20 cellular contexts compared by ENCODE assay signal in genomic region chr2:218326315-218326714, GRCh38. TPM values are rescaled to one million over a fixed set of nuclear protein-coding genes. Genes with fewer than 3 reads are reported as not detected.
DNase-seq lines count a peak whose midpoint lies in the region; ATAC-seq and TF ChIP-seq lines count a peak whose summit lies in the region.
"Had no signal": no experiment of that assay in that cellular context is flagged by ENCODE, and none has a peak within 500 bp of the region (broad histone marks: within the 10 kb centered on the region; RNA-seq: fewer than 3 reads in every experiment).

No MANE protein-coding gene starts in this region.

- H3K4me2 ChIP-seq in Karpas-422 (ENCODE audit: low read depth, low read length, poor library complexity, severe bottlenecking) (peak overlapping the region; percentile 62), smooth muscle cell (no peak overlapping the region)

- H3K27me3 Mint-ChIP-seq in activated T-helper 1 cell treated with anti-CD3 and anti-CD28 coated beads, Interleukin-12 subunit alpha, Interleukin-12 subunit beta, Interleukin-2, Interleukin-4 antibody, amounts not matched to agents 30 ng/mL and 10 ng/mL and 1 ng/mL, durations not matched to agents 14 hours and 24 hours and 36 hours (ENCODE audit: insufficient read depth), result peaks cover 19% of the 10 kb centered on the region

- H3K4me3 Mint-ChIP-seq in activated T-helper 1 cell treated with anti-CD3 and anti-CD28 coated beads, Interleukin-12 subunit alpha, Interleukin-12 subunit beta, Interleukin-2, Interleukin-4 antibody, amounts not matched to agents 30 ng/mL and 10 ng/mL and 1 ng/mL, durations not matched to agents 14 hours and 24 hours and 36 hours, result no peak overlapping the region

- WGBS in heart right ventricle, 2 donors, result 85 to 88% methylated on average over 2 of the region's 2 CpGs
- WGBS in smooth muscle cell (ENCODE audit: low lambda C conversion rate), result 90% methylated on average over 2 of the region's 2 CpGs

- H3K9me3 Mint-ChIP-seq in activated T-helper 1 cell treated with anti-CD3 and anti-CD28 coated beads, Interleukin-12 subunit alpha, Interleukin-12 subunit beta, Interleukin-2, Interleukin-4 antibody, amounts not matched to agents 30 ng/mL and 10 ng/mL and 1 ng/mL, durations not matched to agents 14 hours and 24 hours and 36 hours, result no peaks in the 10 kb centered on the region

- H3K27ac ChIP-seq in left ventricle myocardium inferior (replicated peaks), result peak overlapping the region; percentile 47
- H3K27ac ChIP-seq in heart right ventricle, result no peak overlapping the region
- H3K27ac ChIP-seq in Karpas-422 (ENCODE audit: low read length), result peak overlapping the region; percentile 93
- H3K27ac ChIP-seq in smooth muscle cell (ENCODE audit: low read depth), result peak overlapping the region; percentile 97

- no peaks in the 10 kb centered on the region for H3K9me2 ChIP-seq in Karpas-422 (replicated peaks; ENCODE audit: insufficient read depth, low read length)

- no peak for ATAC-seq in heart right ventricle
- no peak for ATAC-seq in HG03196 (IDR thresholded peaks at IDR 0.05; ENCODE audit: unreplicated experiment)

- DNase-seq in left ventricle myocardium inferior (no peak), heart right ventricle (no peak), Karpas-422 (no peak), smooth muscle cell (lab: John Stamatoyannopoulos, UW; ENCODE audit: unreplicated experiment) (no peak)
- no peak for DNase-seq in activated CD8-positive, alpha-beta memory T cell treated with anti-CD3 and anti-CD28 coated beads, Interleukin-2, amount 50 U/mL, for 48 hours
- DNase-seq in activated T-helper 1 cell treated with anti-CD3 and anti-CD28 coated beads, Interleukin-12 subunit alpha, Interleukin-12 subunit beta, Interleukin-2, Interleukin-4 antibody, amounts not matched to agents 30 ng/mL and 10 ng/mL and 1 ng/mL, durations not matched to agents 14 hours and 24 hours and 36 hours (ENCODE audit: low spot score), result no peak
- DNase-seq: C1 segment of cervical spinal cord; DMS153; EL; GOT3; NCI-H1930; NCI-H446 treated with DMSO at 0.1 percent for 48 hours; NK-92 treated with Interleukin-12 subunit alpha and Interleukin-12 subunit beta, amount 100 ng/mL, for 24 hours; OCI-M1; RPMI8226; SIG-M5 had no signal

- no peaks in the 10 kb centered on the region for H3K36me3 ChIP-seq in left ventricle myocardium inferior
- H3K36me3 ChIP-seq in heart right ventricle, result no peaks in the 10 kb centered on the region
- no peaks in the 10 kb centered on the region for H3K36me3 ChIP-seq in Karpas-422 (ENCODE audit: insufficient read depth, low read length)
- no peaks in the 10 kb centered on the region for H3K36me3 ChIP-seq in mucosa of stomach (ENCODE audit: control insufficient read depth, insufficient read depth, low read length)
- no peaks in the 10 kb centered on the region for H3K36me3 ChIP-seq in smooth muscle cell (ENCODE audit: low read depth)

- H3K79me2 ChIP-seq in Karpas-422 (ENCODE audit: low read length) (peaks cover 8% of the 10 kb centered on the region; the same call in 1 of the 2 replicates), smooth muscle cell (ENCODE audit: low read depth) (peaks cover 16% of the 10 kb centered on the region)

- no peak overlapping the region for H3K27ac Mint-ChIP-seq in activated T-helper 1 cell treated with anti-CD3 and anti-CD28 coated beads, Interleukin-12 subunit alpha, Interleukin-12 subunit beta, Interleukin-2, Interleukin-4 antibody, amounts not matched to agents 30 ng/mL and 10 ng/mL and 1 ng/mL, durations not matched to agents 14 hours and 24 hours and 36 hours

- H3K4me1 ChIP-seq in left ventricle myocardium inferior (peaks cover 36% of the 10 kb centered on the region), heart right ventricle (peaks cover 3 to 86% (median 26%) of the 10 kb centered on the region in 9 donors), Karpas-422 (ENCODE audit: low read length) (peaks cover 93% of the 10 kb centered on the region), mucosa of stomach (ENCODE audit: control insufficient read depth, insufficient read depth, low read length) (peaks cover 61% of the 10 kb centered on the region), smooth muscle cell (ENCODE audit: low read depth) (peaks cover 29% of the 10 kb centered on the region)

- TF ChIP-seq CTCF in left ventricle myocardium inferior (IDR thresholded peaks at IDR 0.05; ENCODE audit: borderline replicate concordance), result no peak
- TF ChIP-seq CTCF in heart right ventricle (IDR thresholded peaks at IDR 0.05), result no peak
- TF ChIP-seq CTCF in smooth muscle cell (IDR thresholded peaks at IDR 0.05; ENCODE audit: borderline replicate concordance, insufficient read depth, poor library complexity, severe bottlenecking), result no peak

- no peaks in the 10 kb centered on the region for H3K36me3 Mint-ChIP-seq in activated T-helper 1 cell treated with anti-CD3 and anti-CD28 coated beads, Interleukin-12 subunit alpha, Interleukin-12 subunit beta, Interleukin-2, Interleukin-4 antibody, amounts not matched to agents 30 ng/mL and 10 ng/mL and 1 ng/mL, durations not matched to agents 14 hours and 24 hours and 36 hours (ENCODE audit: low read depth)

- H2AFZ ChIP-seq in Karpas-422 (ENCODE audit: low read length) (no peak overlapping the region), smooth muscle cell (ENCODE audit: low read depth) (no peak overlapping the region)

- intact Hi-C loops in left ventricle myocardium inferior (cut with micrococcal nuclease) (no loop called here), heart right ventricle (cut with DNase I) (no loop called here)
- intact Hi-C loops in activated T-helper 1 cell treated with anti-CD3 and anti-CD28 coated beads, Interleukin-12 subunit alpha, Interleukin-12 subunit beta, Interleukin-2, Interleukin-4 antibody, amounts not matched to agents 30 ng/mL and 10 ng/mL and 1 ng/mL, durations not matched to agents 14 hours and 24 hours and 36 hours (cut with micrococcal nuclease), result no loop called here

- peaks cover 13% of the 10 kb centered on the region for H3K4me1 Mint-ChIP-seq in activated T-helper 1 cell treated with anti-CD3 and anti-CD28 coated beads, Interleukin-12 subunit alpha, Interleukin-12 subunit beta, Interleukin-2, Interleukin-4 antibody, amounts not matched to agents 30 ng/mL and 10 ng/mL and 1 ng/mL, durations not matched to agents 14 hours and 24 hours and 36 hours (ENCODE audit: low read depth)

- H4K20me1 ChIP-seq in Karpas-422 (ENCODE audit: insufficient read depth, low read depth, low read length) (no peaks in the 10 kb centered on the region), smooth muscle cell (ENCODE audit: low read depth) (no peaks in the 10 kb centered on the region)

- H3K9me3 ChIP-seq in left ventricle myocardium inferior (replicated peaks) (no peaks in the 10 kb centered on the region), heart right ventricle (no peaks in the 10 kb centered on the region), Karpas-422 (ENCODE audit: low read length) (no peaks in the 10 kb centered on the region), mucosa of stomach (ENCODE audit: control insufficient read depth, low read length) (no peaks in the 10 kb centered on the region), smooth muscle cell (replicated peaks; ENCODE audit: low read depth) (no peaks in the 10 kb centered on the region)

- peaks cover 8% of the 10 kb centered on the region for H3F3A ChIP-seq in smooth muscle cell (ENCODE audit: low read depth)

- no peak overlapping the region for H3K4me3 ChIP-seq in left ventricle myocardium inferior
- H3K4me3 ChIP-seq in heart right ventricle, result no peak overlapping the region
- H3K4me3 ChIP-seq in Karpas-422 (ENCODE audit: low read length), result peak overlapping the region; percentile 51; the same call in 1 of the 2 replicates
- H3K4me3 ChIP-seq in mucosa of stomach (ENCODE audit: low read length), result no peak overlapping the region
- H3K4me3 ChIP-seq in smooth muscle cell, result no peak overlapping the region

- H3K27me3 ChIP-seq in left ventricle myocardium inferior (ENCODE audit: low read depth), result no peaks in the 10 kb centered on the region
- H3K27me3 ChIP-seq in heart right ventricle, result no peaks in the 10 kb centered on the region
- no peaks in the 10 kb centered on the region for H3K27me3 ChIP-seq in Karpas-422 (ENCODE audit: low read length)
- H3K27me3 ChIP-seq in mucosa of stomach (ENCODE audit: control insufficient read depth, insufficient read depth, low read length), result no peaks in the 10 kb centered on the region
- no peaks in the 10 kb centered on the region for H3K27me3 ChIP-seq in smooth muscle cell (ENCODE audit: low read depth)

- peak overlapping the region; percentile 63 for H3K9ac ChIP-seq in Karpas-422 (ENCODE audit: low read length)
- H3K9ac ChIP-seq in mucosa of stomach (ENCODE audit: low read length), result peak overlapping the region; percentile 12
- H3K9ac ChIP-seq in smooth muscle cell (ENCODE audit: low read depth), result no peak overlapping the region

RNA-seq across cellular contexts. Expression of gene CATIP, which starts 30.3 kb away (rescaled TPM):
- not detected for total RNA-seq in left ventricle myocardium inferior
- total RNA-seq in heart right ventricle, result not detected
- polyA plus RNA-seq in heart right ventricle, result under 1 TPM in 1 of 2 donors, not detected in 1; 0.04 TPM
- total RNA-seq in Karpas-422 (2014; rRNA removed; shearing (Covaris generic); ENCODE audit: low replicate concordance), result not detected in 2 replicates
- total RNA-seq in smooth muscle cell, result not detected in 2 replicates
- 0.18 and 0.25 TPM in 2 replicates for polyA plus RNA-seq in smooth muscle cell
- not detected in 2 replicates for total RNA-seq in activated T-helper 1 cell treated with anti-CD3 and anti-CD28 coated beads, Interleukin-12 subunit alpha, Interleukin-12 subunit beta, Interleukin-2, Interleukin-4 antibody, amounts not matched to agents 30 ng/mL and 10 ng/mL and 1 ng/mL, durations not matched to agents 14 hours and 24 hours and 36 hours
- total RNA-seq: A172, LHCN-M2 had no signal

RNA-seq across cellular contexts. Expression of gene TMBIM1, which starts 34.0 kb away (rescaled TPM):
- total RNA-seq in left ventricle myocardium inferior (111 TPM), heart right ventricle (100 to 1,000 TPM in 7 of 10 donors, 10 to 100 TPM in 3; 85.3 to 151 (median 110) TPM), smooth muscle cell (109 TPM in 2 replicates)
- polyA plus RNA-seq in heart right ventricle (100 to 1,000 TPM in 1 of 2 donors, 10 to 100 TPM in 1; 30.9 to 139 TPM), smooth muscle cell (121 and 172 TPM in 2 replicates)
- total RNA-seq in Karpas-422 (2014; rRNA removed; shearing (Covaris generic); ENCODE audit: low replicate concordance), result 17.0 and 23.3 TPM in 2 replicates
- 66.2 and 70.5 TPM in 2 replicates for total RNA-seq in activated T-helper 1 cell treated with anti-CD3 and anti-CD28 coated beads, Interleukin-12 subunit alpha, Interleukin-12 subunit beta, Interleukin-2, Interleukin-4 antibody, amounts not matched to agents 30 ng/mL and 10 ng/mL and 1 ng/mL, durations not matched to agents 14 hours and 24 hours and 36 hours

RNA-seq across cellular contexts. Expression of gene SLC11A1, which starts 55.8 kb away (rescaled TPM):
- total RNA-seq in left ventricle myocardium inferior (6.4 TPM), heart right ventricle (1 to 10 TPM in 9 of 10 donors, under 1 TPM in 1; 0.64 to 9.1 (median 4.0) TPM), smooth muscle cell (0.31 TPM in 1 of 2 replicates, not detected in the other)
- polyA plus RNA-seq in heart right ventricle (1 to 10 TPM; 4.5 to 8.0 TPM), smooth muscle cell (0.14 and 0.38 TPM in 2 replicates)
- 1.9 TPM in 1 of 2 replicates, not detected in the other for total RNA-seq in Karpas-422 (2014; rRNA removed; shearing (Covaris generic); ENCODE audit: low replicate concordance)
- 0.05 and 0.27 TPM in 2 replicates for total RNA-seq in activated T-helper 1 cell treated with anti-CD3 and anti-CD28 coated beads, Interleukin-12 subunit alpha, Interleukin-12 subunit beta, Interleukin-2, Interleukin-4 antibody, amounts not matched to agents 30 ng/mL and 10 ng/mL and 1 ng/mL, durations not matched to agents 14 hours and 24 hours and 36 hours
- total RNA-seq: A172 had no signal

RNA-seq across cellular contexts. Expression of gene PNKD, which starts 56.0 kb away (rescaled TPM):
- total RNA-seq in left ventricle myocardium inferior, result 75.4 TPM
- total RNA-seq in heart right ventricle, result 10 to 100 TPM; 56.9 to 91.1 (median 74.2) TPM
- 100 to 1,000 TPM in 1 of 2 donors, 10 to 100 TPM in 1; 76.7 to 138 TPM for polyA plus RNA-seq in heart right ventricle
- total RNA-seq in Karpas-422 (2014; rRNA removed; shearing (Covaris generic); ENCODE audit: low replicate concordance), result 26.5 and 60.1 TPM in 2 replicates
- total RNA-seq in smooth muscle cell, result 26.1 and 42.0 TPM in 2 replicates
- 109 and 126 TPM in 2 replicates for polyA plus RNA-seq in smooth muscle cell
- total RNA-seq in activated T-helper 1 cell treated with anti-CD3 and anti-CD28 coated beads, Interleukin-12 subunit alpha, Interleukin-12 subunit beta, Interleukin-2, Interleukin-4 antibody, amounts not matched to agents 30 ng/mL and 10 ng/mL and 1 ng/mL, durations not matched to agents 14 hours and 24 hours and 36 hours, result 18.6 and 20.3 TPM in 2 replicates

RNA-seq across cellular contexts. Expression of gene AAMP, which starts 56.4 kb away (rescaled TPM):
- total RNA-seq in left ventricle myocardium inferior (50.5 TPM), heart right ventricle (10 to 100 TPM; 45.9 to 65.1 (median 57.5) TPM), smooth muscle cell (58.9 and 71.5 TPM in 2 replicates)
- polyA plus RNA-seq in heart right ventricle (100 to 1,000 TPM in 1 of 2 donors, 10 to 100 TPM in 1; 33.4 to 116 TPM), smooth muscle cell (95.8 and 135 TPM in 2 replicates)
- 77.6 and 204 TPM in 2 replicates for total RNA-seq in Karpas-422 (2014; rRNA removed; shearing (Covaris generic); ENCODE audit: low replicate concordance)
- total RNA-seq in activated T-helper 1 cell treated with anti-CD3 and anti-CD28 coated beads, Interleukin-12 subunit alpha, Interleukin-12 subunit beta, Interleukin-2, Interleukin-4 antibody, amounts not matched to agents 30 ng/mL and 10 ng/mL and 1 ng/mL, durations not matched to agents 14 hours and 24 hours and 36 hours, result 88.0 and 90.2 TPM in 2 replicates

Comparison
In these comparisons a context has a peak if more than half of its experiments do, and no peak if none do; other contexts are left out.
1. H3K27ac ChIP-seq: peak in left ventricle myocardium inferior (single experiment), Karpas-422 (single experiment) and smooth muscle cell (single experiment); none in heart right ventricle (0 of 10).